ENCODE assay signal across 8 cellular contexts in the genomic region with DNA sequence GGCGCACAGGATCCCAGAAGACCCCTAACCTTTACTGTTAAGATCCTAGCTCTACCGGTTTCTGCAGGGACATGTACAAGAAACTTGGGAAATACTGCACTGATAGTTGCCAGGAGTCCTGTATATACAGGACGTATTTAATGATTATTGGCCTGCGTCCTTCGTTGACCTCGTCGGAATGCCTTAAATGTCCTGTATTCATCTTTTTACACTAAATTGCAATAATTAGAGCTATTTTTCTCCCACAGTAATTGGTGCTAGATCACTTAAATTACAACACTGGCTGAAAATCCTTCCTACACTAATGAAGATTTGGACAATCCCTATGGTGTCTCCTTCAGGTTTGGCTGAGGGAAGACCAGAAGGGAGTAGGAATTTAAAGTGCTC. TPM values are rescaled to one million over a fixed set of nuclear protein-coding genes. Genes with fewer than 3 reads are reported as not detected.
DNase-seq lines count a peak whose midpoint lies in the region; ATAC-seq and TF ChIP-seq lines count a peak whose summit lies in the region.

No MANE protein-coding gene starts in this region.

- H3K4me1 ChIP-seq in sigmoid colon: peaks cover 0 to 31% (median 24%) of the 10 kb centered on the region in 4 donors

- H3K27ac Mint-ChIP-seq in T-helper 17 cell: peak overlapping the region; percentile 91

- TF ChIP-seq POLR2A in sigmoid colon (IDR thresholded peaks at IDR 0.05): no peak

- H3K9me3 ChIP-seq in T-helper 17 cell (ENCODE audit: control insufficient read depth, low read length, poor library complexity, severe bottlenecking) (no peaks in the 10 kb centered on the region), sigmoid colon (no peaks in the 10 kb centered on the region)

- H3K27me3 ChIP-seq in sigmoid colon: no peaks in the 10 kb centered on the region

- H3K27ac ChIP-seq in sigmoid colon: peak overlapping the region; percentile 94 to 97 (median 96)

- peaks cover 5% of the 10 kb centered on the region for H3K36me3 Mint-ChIP-seq in T-helper 17 cell (ENCODE audit: low read depth)

- H3K27me3 Mint-ChIP-seq in T-helper 17 cell: no peaks in the 10 kb centered on the region

- peaks cover 30% of the 10 kb centered on the region for H3K4me1 Mint-ChIP-seq in T-helper 17 cell

- ATAC-seq in T-helper 17 cell (no peak), GM19455 (IDR thresholded peaks at IDR 0.05; ENCODE audit: unreplicated experiment) (no peak), GM19035 (IDR thresholded peaks at IDR 0.05; ENCODE audit: unreplicated experiment) (no peak)

- WGBS in sigmoid colon, 2 donors: 2 to 6% methylated on average over 7 of the region's 7 CpGs

- H3K4me3 Mint-ChIP-seq in T-helper 17 cell: peak overlapping the region; percentile 98

- intact Hi-C loops in sigmoid colon (cut with DNase I): no loop called here

- TF ChIP-seq CTCF in GM12865 (IDR thresholded peaks at IDR 0.05; ENCODE audit: insufficient read depth, low read depth, low read length, missing control alignments): no peak
- TF ChIP-seq CTCF in fibroblast of the aortic adventitia (IDR thresholded peaks at IDR 0.05; ENCODE audit: insufficient read depth, low read length): no peak
- no peak for TF ChIP-seq CTCF in sigmoid colon (IDR thresholded peaks at IDR 0.05)
- TF ChIP-seq CTCF in GM20000 (IDR thresholded peaks at IDR 0.05; ENCODE audit: extremely low read depth, missing control alignments): no peak

- H3K36me3 ChIP-seq in sigmoid colon: no peaks in the 10 kb centered on the region

- DNase-seq in GM12865 (ENCODE audit: low read depth) (no peak), T-helper 17 cell (no peak), fibroblast of the aortic adventitia (ENCODE audit: low read depth) (no peak), sigmoid colon (no peak), GM20000 (ENCODE audit: low spot score) (no peak)
- DNase-seq in stimulated activated CD4-positive, alpha-beta T cell treated with anti-CD3 and anti-CD28 coated beads, Interleukin-15, amount 100 ng/mL, for 24 hours: no peak

- H3K4me3 ChIP-seq in GM12865 (ENCODE audit: low read depth, low read length): peak overlapping the region; percentile 89
- peak overlapping the region; percentile 90 for H3K4me3 ChIP-seq in fibroblast of the aortic adventitia (ENCODE audit: low read depth, low read length)
- peak overlapping the region; percentile 69 to 96 (median 92) for H3K4me3 ChIP-seq in sigmoid colon

- TF ChIP-seq EP300 in sigmoid colon (IDR thresholded peaks at IDR 0.05): no peak

RNA-seq across cellular contexts. Expression of gene DNAAF9, which starts 0.8 kb away (rescaled TPM):
- total RNA-seq in T-helper 17 cell: 1 to 10 TPM; 6.5 to 6.7 TPM
- 9.6 and 13.3 TPM in 2 replicates for total RNA-seq in fibroblast of the aortic adventitia (ENCODE audit: low replicate concordance)
- total RNA-seq in sigmoid colon: 10 to 100 TPM; 20.3 to 38.5 (median 22.8) TPM
- 1 to 10 TPM in 2 of 3 donors, under 1 TPM in 1; 0.92 to 3.3 (median 1.2) TPM for polyA plus RNA-seq in sigmoid colon
